ENCODE assay signal across 1 cellular context in the genomic region with DNA sequence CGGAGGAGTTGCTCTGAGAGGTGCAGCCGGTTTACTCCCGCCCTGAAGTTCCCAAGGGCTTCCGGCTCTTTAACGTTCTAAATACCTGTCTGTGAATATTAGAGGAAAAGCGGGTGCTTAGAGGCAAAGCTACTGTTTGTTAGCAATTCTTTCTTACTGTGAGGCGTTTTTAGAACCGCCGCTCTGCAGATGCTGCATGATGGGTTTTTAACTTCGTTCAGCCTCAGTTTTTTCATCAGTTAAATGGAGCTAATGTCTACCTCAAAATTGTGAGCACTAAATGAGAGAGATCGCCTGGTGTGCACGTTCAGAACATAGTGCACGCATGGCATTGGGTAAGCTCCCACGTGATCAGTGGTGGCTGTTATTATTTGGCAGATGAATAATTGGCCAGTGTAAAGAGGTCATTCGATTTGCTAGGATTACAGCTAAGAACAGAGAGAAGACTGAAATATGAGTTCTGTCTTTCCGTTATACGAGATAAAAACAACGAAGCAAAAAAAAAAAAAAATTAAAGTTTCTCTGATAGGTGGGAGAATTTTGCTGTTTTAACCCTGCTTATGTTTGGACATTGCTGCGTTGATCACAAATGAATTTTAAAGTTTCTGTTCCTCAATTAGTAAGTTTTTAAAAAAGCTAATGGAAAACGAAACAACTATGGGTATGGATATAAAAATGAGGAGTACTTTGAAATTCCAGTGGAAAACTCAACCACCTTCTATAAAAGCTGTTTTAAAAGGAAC.
TF ChIP-seq lines count a peak whose summit lies in the region.

No MANE protein-coding gene starts in this region.

TF ChIP-seq in HepG2, 621 proteins besides CTCF, POLR2A, EP300 and RAD21 (continued from another document and continues in another):
- TF ChIP-seq, protein P1, sequence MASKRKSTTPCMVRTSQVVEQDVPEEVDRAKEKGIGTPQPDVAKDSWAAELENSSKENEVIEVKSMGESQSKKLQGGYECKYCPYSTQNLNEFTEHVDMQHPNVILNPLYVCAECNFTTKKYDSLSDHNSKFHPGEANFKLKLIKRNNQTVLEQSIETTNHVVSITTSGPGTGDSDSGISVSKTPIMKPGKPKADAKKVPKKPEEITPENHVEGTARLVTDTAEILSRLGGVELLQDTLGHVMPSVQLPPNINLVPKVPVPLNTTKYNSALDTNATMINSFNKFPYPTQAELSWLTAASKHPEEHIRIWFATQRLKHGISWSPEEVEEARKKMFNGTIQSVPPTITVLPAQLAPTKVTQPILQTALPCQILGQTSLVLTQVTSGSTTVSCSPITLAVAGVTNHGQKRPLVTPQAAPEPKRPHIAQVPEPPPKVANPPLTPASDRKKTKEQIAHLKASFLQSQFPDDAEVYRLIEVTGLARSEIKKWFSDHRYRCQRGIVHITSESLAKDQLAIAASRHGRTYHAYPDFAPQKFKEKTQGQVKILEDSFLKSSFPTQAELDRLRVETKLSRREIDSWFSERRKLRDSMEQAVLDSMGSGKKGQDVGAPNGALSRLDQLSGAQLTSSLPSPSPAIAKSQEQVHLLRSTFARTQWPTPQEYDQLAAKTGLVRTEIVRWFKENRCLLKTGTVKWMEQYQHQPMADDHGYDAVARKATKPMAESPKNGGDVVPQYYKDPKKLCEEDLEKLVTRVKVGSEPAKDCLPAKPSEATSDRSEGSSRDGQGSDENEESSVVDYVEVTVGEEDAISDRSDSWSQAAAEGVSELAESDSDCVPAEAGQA (IDR thresholded peaks at IDR 0.05; ENCODE audit: low read depth): no peak
- TF ChIP-seq, protein P1 (CRISPR knock-in tag; IDR thresholded peaks at IDR 0.05; ENCODE audit: borderline replicate concordance): no peak
- TF ChIP-seq ZNF12 (CRISPR knock-in tag; IDR thresholded peaks at IDR 0.05) (peak; percentile 77; the same call in 1 of the 2 replicates), GTF2F1 (IDR thresholded peaks at IDR 0.05; ENCODE audit: low read length) (no peak; the same call in 1 of the 2 replicates), HCFC1 (IDR thresholded peaks at IDR 0.05; ENCODE audit: low read depth, low read length) (no peak), ZNF367 (CRISPR knock-in tag; IDR thresholded peaks at IDR 0.05; ENCODE audit: borderline replicate concordance) (no peak), ZNF556 (CRISPR knock-in tag; IDR thresholded peaks at IDR 0.05; ENCODE audit: borderline replicate concordance) (no peak; the same call in 1 of the 2 replicates), RBM39 (IDR thresholded peaks at IDR 0.05; ENCODE audit: low read depth, low read length, poor library complexity, severe bottlenecking) (no peak), GTF3A (CRISPR knock-in tag; conservative IDR thresholded peaks at IDR 0.05) (no peak), ZNF382 (CRISPR knock-in tag; IDR thresholded peaks at IDR 0.05; ENCODE audit: borderline replicate concordance) (no peak), ATF7-NPFF (CRISPR knock-in tag; IDR thresholded peaks at IDR 0.05; ENCODE audit: low read depth) (no peak; the same call in 1 of the 2 replicates), TGIF2 (CRISPR knock-in tag; IDR thresholded peaks at IDR 0.05) (peak; percentile 87), ZNF205 (CRISPR knock-in tag; IDR thresholded peaks at IDR 0.05) (peak; percentile 39; the same call in 1 of the 2 replicates), ZNF343 (CRISPR knock-in tag; IDR thresholded peaks at IDR 0.05) (no peak), ZNF678 (CRISPR knock-in tag; IDR thresholded peaks at IDR 0.05) (no peak), NKX3-1 (CRISPR knock-in tag; IDR thresholded peaks at IDR 0.05) (peak; percentile 51), STAT5B (CRISPR knock-in tag; IDR thresholded peaks at IDR 0.05) (no peak; the same call in 1 of the 2 replicates), ZNF773 (CRISPR knock-in tag; IDR thresholded peaks at IDR 0.05; ENCODE audit: borderline replicate concordance) (no peak; the same call in 1 of the 2 replicates), ZBTB1 (CRISPR knock-in tag; IDR thresholded peaks at IDR 0.05; ENCODE audit: borderline replicate concordance) (no peak), ZNF766 (CRISPR knock-in tag; IDR thresholded peaks at IDR 0.05; ENCODE audit: borderline replicate concordance) (no peak), NFRKB (IDR thresholded peaks at IDR 0.05) (no peak), SAFB2 (CRISPR knock-in tag; IDR thresholded peaks at IDR 0.05; ENCODE audit: borderline replicate concordance, low read depth) (no peak; the same call in 1 of the 2 replicates), SRY (CRISPR knock-in tag; IDR thresholded peaks at IDR 0.05) (0 out of 2 replicates have a peak, but pooled peaks have one; percentile 19), SP2 (CRISPR knock-in tag; IDR thresholded peaks at IDR 0.05) (no peak), RAD51 (IDR thresholded peaks at IDR 0.05; ENCODE audit: borderline replicate concordance) (peak; percentile 85), ARID2 (CRISPR knock-in tag; IDR thresholded peaks at IDR 0.05; ENCODE audit: borderline replicate concordance) (peak; percentile 94), HOXA7 (CRISPR knock-in tag; IDR thresholded peaks at IDR 0.05) (no peak), ZSCAN31 (CRISPR knock-in tag; IDR thresholded peaks at IDR 0.05; ENCODE audit: low read depth) (peak; percentile 47; the same call in 1 of the 2 replicates), ZNF883 (CRISPR knock-in tag; IDR thresholded peaks at IDR 0.05; ENCODE audit: not compliant biosample characterization) (no peak), ZNF230 (CRISPR knock-in tag; IDR thresholded peaks at IDR 0.05) (0 out of 2 replicates have a peak, but pooled peaks have one; percentile 31), MYC (CRISPR knock-in tag; IDR thresholded peaks at IDR 0.05; ENCODE audit: borderline replicate concordance) (peak; percentile 44; the same call in 1 of the 2 replicates), NR2F2 (IDR thresholded peaks at IDR 0.05; ENCODE audit: borderline replicate concordance, low read depth) (no peak), THAP11 (CRISPR knock-in tag; IDR thresholded peaks at IDR 0.05) (peak; percentile 26), KMT2A (CRISPR knock-in tag; IDR thresholded peaks at IDR 0.05) (no peak; the same call in 1 of the 2 replicates), BRD4 (CRISPR knock-in tag; IDR thresholded peaks at IDR 0.05) (no peak), ZFP36 (IDR thresholded peaks at IDR 0.05; ENCODE audit: borderline replicate concordance, low read depth, low read length, partially characterized antibody) (no peak), MAFF (IDR thresholded peaks at IDR 0.05; ENCODE audit: low read depth, low read length) (0 out of 2 replicates have a peak, but pooled peaks have one; percentile 1), ZNF224 (CRISPR knock-in tag; IDR thresholded peaks at IDR 0.05) (peak; percentile 67; the same call in 1 of the 2 replicates), TCF7L2 (IDR thresholded peaks at IDR 0.05; ENCODE audit: low read depth, low read length) (no peak), BRCA1 (CRISPR knock-in tag; IDR thresholded peaks at IDR 0.05) (no peak), RARG (CRISPR knock-in tag; IDR thresholded peaks at IDR 0.05; ENCODE audit: low read depth) (no peak), NFYB (CRISPR knock-in tag; IDR thresholded peaks at IDR 0.05) (no peak), ZNF292 (CRISPR knock-in tag; IDR thresholded peaks at IDR 0.05; ENCODE audit: borderline replicate concordance, low read depth) (no peak; the same call in 1 of the 2 replicates), ZNF550 (CRISPR knock-in tag; IDR thresholded peaks at IDR 0.05; ENCODE audit: borderline replicate concordance) (no peak)
- TF ChIP-seq, protein P2, sequence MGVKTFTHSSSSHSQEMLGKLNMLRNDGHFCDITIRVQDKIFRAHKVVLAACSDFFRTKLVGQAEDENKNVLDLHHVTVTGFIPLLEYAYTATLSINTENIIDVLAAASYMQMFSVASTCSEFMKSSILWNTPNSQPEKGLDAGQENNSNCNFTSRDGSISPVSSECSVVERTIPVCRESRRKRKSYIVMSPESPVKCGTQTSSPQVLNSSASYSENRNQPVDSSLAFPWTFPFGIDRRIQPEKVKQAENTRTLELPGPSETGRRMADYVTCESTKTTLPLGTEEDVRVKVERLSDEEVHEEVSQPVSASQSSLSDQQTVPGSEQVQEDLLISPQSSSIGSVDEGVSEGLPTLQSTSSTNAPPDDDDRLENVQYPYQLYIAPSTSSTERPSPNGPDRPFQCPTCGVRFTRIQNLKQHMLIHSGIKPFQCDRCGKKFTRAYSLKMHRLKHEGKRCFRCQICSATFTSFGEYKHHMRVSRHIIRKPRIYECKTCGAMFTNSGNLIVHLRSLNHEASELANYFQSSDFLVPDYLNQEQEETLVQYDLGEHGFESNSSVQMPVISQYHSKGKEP (CRISPR knock-in tag; IDR thresholded peaks at IDR 0.05): no peak; the same call in 1 of the 2 replicates
- TF ChIP-seq, protein P3, sequence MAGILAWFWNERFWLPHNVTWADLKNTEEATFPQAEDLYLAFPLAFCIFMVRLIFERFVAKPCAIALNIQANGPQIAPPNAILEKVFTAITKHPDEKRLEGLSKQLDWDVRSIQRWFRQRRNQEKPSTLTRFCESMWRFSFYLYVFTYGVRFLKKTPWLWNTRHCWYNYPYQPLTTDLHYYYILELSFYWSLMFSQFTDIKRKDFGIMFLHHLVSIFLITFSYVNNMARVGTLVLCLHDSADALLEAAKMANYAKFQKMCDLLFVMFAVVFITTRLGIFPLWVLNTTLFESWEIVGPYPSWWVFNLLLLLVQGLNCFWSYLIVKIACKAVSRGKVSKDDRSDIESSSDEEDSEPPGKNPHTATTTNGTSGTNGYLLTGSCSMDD (CRISPR knock-in tag; IDR thresholded peaks at IDR 0.05): no peak
- TF ChIP-seq, protein P4, sequence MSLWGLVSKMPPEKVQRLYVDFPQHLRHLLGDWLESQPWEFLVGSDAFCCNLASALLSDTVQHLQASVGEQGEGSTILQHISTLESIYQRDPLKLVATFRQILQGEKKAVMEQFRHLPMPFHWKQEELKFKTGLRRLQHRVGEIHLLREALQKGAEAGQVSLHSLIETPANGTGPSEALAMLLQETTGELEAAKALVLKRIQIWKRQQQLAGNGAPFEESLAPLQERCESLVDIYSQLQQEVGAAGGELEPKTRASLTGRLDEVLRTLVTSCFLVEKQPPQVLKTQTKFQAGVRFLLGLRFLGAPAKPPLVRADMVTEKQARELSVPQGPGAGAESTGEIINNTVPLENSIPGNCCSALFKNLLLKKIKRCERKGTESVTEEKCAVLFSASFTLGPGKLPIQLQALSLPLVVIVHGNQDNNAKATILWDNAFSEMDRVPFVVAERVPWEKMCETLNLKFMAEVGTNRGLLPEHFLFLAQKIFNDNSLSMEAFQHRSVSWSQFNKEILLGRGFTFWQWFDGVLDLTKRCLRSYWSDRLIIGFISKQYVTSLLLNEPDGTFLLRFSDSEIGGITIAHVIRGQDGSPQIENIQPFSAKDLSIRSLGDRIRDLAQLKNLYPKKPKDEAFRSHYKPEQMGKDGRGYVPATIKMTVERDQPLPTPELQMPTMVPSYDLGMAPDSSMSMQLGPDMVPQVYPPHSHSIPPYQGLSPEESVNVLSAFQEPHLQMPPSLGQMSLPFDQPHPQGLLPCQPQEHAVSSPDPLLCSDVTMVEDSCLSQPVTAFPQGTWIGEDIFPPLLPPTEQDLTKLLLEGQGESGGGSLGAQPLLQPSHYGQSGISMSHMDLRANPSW (CRISPR knock-in tag; IDR thresholded peaks at IDR 0.05; ENCODE audit: borderline replicate concordance): peak; percentile 0
- TF ChIP-seq, protein P5, sequence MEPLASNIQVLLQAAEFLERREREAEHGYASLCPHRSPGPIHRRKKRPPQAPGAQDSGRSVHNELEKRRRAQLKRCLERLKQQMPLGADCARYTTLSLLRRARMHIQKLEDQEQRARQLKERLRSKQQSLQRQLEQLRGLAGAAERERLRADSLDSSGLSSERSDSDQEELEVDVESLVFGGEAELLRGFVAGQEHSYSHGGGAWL (CRISPR knock-in tag; IDR thresholded peaks at IDR 0.05): no peak; the same call in 1 of the 2 replicates
- TF ChIP-seq, protein P6, sequence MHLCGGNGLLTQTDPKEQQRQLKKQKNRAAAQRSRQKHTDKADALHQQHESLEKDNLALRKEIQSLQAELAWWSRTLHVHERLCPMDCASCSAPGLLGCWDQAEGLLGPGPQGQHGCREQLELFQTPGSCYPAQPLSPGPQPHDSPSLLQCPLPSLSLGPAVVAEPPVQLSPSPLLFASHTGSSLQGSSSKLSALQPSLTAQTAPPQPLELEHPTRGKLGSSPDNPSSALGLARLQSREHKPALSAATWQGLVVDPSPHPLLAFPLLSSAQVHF (CRISPR knock-in tag; IDR thresholded peaks at IDR 0.05): no peak
- TF ChIP-seq, protein P7, sequence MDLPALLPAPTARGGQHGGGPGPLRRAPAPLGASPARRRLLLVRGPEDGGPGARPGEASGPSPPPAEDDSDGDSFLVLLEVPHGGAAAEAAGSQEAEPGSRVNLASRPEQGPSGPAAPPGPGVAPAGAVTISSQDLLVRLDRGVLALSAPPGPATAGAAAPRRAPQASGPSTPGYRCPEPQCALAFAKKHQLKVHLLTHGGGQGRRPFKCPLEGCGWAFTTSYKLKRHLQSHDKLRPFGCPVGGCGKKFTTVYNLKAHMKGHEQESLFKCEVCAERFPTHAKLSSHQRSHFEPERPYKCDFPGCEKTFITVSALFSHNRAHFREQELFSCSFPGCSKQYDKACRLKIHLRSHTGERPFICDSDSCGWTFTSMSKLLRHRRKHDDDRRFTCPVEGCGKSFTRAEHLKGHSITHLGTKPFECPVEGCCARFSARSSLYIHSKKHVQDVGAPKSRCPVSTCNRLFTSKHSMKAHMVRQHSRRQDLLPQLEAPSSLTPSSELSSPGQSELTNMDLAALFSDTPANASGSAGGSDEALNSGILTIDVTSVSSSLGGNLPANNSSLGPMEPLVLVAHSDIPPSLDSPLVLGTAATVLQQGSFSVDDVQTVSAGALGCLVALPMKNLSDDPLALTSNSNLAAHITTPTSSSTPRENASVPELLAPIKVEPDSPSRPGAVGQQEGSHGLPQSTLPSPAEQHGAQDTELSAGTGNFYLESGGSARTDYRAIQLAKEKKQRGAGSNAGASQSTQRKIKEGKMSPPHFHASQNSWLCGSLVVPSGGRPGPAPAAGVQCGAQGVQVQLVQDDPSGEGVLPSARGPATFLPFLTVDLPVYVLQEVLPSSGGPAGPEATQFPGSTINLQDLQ (CRISPR knock-in tag; IDR thresholded peaks at IDR 0.05): no peak
- TF ChIP-seq, protein P8, sequence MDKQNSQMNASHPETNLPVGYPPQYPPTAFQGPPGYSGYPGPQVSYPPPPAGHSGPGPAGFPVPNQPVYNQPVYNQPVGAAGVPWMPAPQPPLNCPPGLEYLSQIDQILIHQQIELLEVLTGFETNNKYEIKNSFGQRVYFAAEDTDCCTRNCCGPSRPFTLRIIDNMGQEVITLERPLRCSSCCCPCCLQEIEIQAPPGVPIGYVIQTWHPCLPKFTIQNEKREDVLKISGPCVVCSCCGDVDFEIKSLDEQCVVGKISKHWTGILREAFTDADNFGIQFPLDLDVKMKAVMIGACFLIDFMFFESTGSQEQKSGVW (CRISPR knock-in tag; IDR thresholded peaks at IDR 0.05; ENCODE audit: borderline replicate concordance): no peak
